In genomic region chr7:876077-876971, GRCh38 we compare ENCODE assay signal across 8 cellular contexts. TPM values are rescaled to one million over a fixed set of nuclear protein-coding genes. Genes with fewer than 3 reads are reported as not detected.
DNase-seq lines count a peak whose midpoint lies in the region; ATAC-seq, FAIRE-seq and TF ChIP-seq lines count a peak whose summit lies in the region.

TSS of gene GET4 (plus strand) at chr7:876554. CDS start at chr7:876646, 92 bp downstream.

- no peaks in the 10 kb centered on the region for H3K27me3 ChIP-seq in BE2C
- H3K27me3 ChIP-seq in HepG2 (ENCODE audit: control insufficient read depth in 1 of 2, insufficient read depth in 2 of 2, low read length in 2 of 2): no peaks in the 10 kb centered on the region

- no peaks in the 10 kb centered on the region for H3K27me3 Mint-ChIP-seq in dendritic cell treated with granulocyte-macrophage colony-stimulating factor and Interleukin-4, amounts not matched to agents 40 ng/mL and 50 ng/mL, for 4 days

- no peak for FAIRE-seq in HepG2 (lab: Jason Lieb, UNC)

- CTCF ChIA-PET in HepG2 (lab: Yijun Ruan, JAX; ENCODE audit: low intra/inter-chr PET ratio, low total read pairs): no interaction called here

- no peak; the same call in 1 of the 2 replicates for TF ChIP-seq CTCF in BE2C (IDR thresholded peaks at IDR 0.05; ENCODE audit: low read depth, low read length)
- TF ChIP-seq CTCF in HepG2 (CRISPR knock-in tag; IDR thresholded peaks at IDR 0.05): no peak; the same call in 1 of the 2 replicates

- no peak within 1 kb of the TSS for H2AFZ ChIP-seq in HepG2 (ENCODE audit: low read length)

- POLR2A ChIA-PET in HepG2 (lab: Yijun Ruan, JAX): interaction anchor here (0.6 to 1.3 kb wide), 4 partner anchors 25 to 116 kb away, joined by 3 to 6 read pairs (median 3); no protein-coding TSS in a partner anchor

- H3K4me1 Mint-ChIP-seq in dendritic cell treated with granulocyte-macrophage colony-stimulating factor and Interleukin-4, amounts not matched to agents 40 ng/mL and 50 ng/mL, for 4 days (ENCODE audit: low read depth): peaks cover 36% of the 10 kb centered on the region

- peak within 1 kb of the TSS; percentile 83 for H3K27ac ChIP-seq in HepG2 (ENCODE audit: extremely low read length, insufficient read depth, low read length)

- H3K36me3 Mint-ChIP-seq in dendritic cell treated with granulocyte-macrophage colony-stimulating factor and Interleukin-4, amounts not matched to agents 40 ng/mL and 50 ng/mL, for 4 days (ENCODE audit: low read depth): peaks cover 50% of the 10 kb centered on the region

- H3K9ac ChIP-seq in HepG2 (ENCODE audit: insufficient read depth, low read depth, low read length): peak within 1 kb of the TSS; percentile 92

- 90% methylated on average over 25 of the region's 129 CpGs for WGBS in HepG2 (ENCODE audit: low lambda C conversion rate)

- peak within 1 kb of the TSS; percentile 68 for H3K4me2 ChIP-seq in HepG2 (ENCODE audit: low read depth, low read length)

- H3K4me3 ChIP-seq in BE2C (ENCODE audit: low read depth, low read length) (peak within 1 kb of the TSS; percentile 84), HepG2 (replicated peaks in 1 of 3; ENCODE audit: insufficient read depth in 1 of 3, low read depth in 2 of 3, low read length in 3 of 3) (peak within 1 kb of the TSS; percentile 73 to 98 (median 86))

- peak within 1 kb of the TSS; percentile 100 for H3K4me3 Mint-ChIP-seq in dendritic cell treated with granulocyte-macrophage colony-stimulating factor and Interleukin-4, amounts not matched to agents 40 ng/mL and 50 ng/mL, for 4 days

- TF ChIP-seq EP300 in HepG2 (IDR thresholded peaks at IDR 0.05; ENCODE audit: low read depth in 2 of 2, low read length in 2 of 2) (0 out of 4 replicates have a peak, but pooled peaks of 1 of the 2 experiments have one; percentile 16), HepG2 (CRISPR knock-in tag; IDR thresholded peaks at IDR 0.05; ENCODE audit: borderline replicate concordance) (peak; percentile 49; the same call in 1 of the 2 replicates)

- in situ Hi-C loops in HepG2 (cut with HindIII; ENCODE audit: extremely low pct_ligation_motif_present, low pct_unique_long_range_greater_than_20kb): no loop called here

- no TSS peak for BruUV-seq in HepG2 (replicated peaks; lab: Mats Ljungman, UMichigan)

- H3K36me3 ChIP-seq in BE2C (peaks cover 47% of the 10 kb centered on the region), HepG2 (replicated peaks in 1 of 2; ENCODE audit: control insufficient read depth in 1 of 2, insufficient read depth in 2 of 2, low read length in 2 of 2) (peaks cover 6 to 23% of the 10 kb centered on the region in 2 experiments)

- H3K27ac Mint-ChIP-seq in dendritic cell treated with granulocyte-macrophage colony-stimulating factor and Interleukin-4, amounts not matched to agents 40 ng/mL and 50 ng/mL, for 4 days: peak within 1 kb of the TSS; percentile 99

- H3K9me3 ChIP-seq in BE2C (no peaks in the 10 kb centered on the region), HepG2 (ENCODE audit: low read length) (no peaks in the 10 kb centered on the region)

- H3K4me1 ChIP-seq in BE2C (peaks cover 5% of the 10 kb centered on the region), HepG2 (ENCODE audit: insufficient read depth, low read length) (peaks cover 41% of the 10 kb centered on the region)

- intact Hi-C loops in dendritic cell treated with granulocyte-macrophage colony-stimulating factor and Interleukin-4, amounts not matched to agents 40 ng/mL and 50 ng/mL, for 4 days (cut with micrococcal nuclease): loop anchor here (2.0 to 10.0 kb wide), 2 partner anchors 24 to 62 kb away; no protein-coding TSS in a partner anchor
- intact Hi-C loops in HepG2 (cut with micrococcal nuclease; ENCODE audit: unreplicated experiment): loop anchor here (5.0 to 10.0 kb wide), 2 partner anchors 62 to 76 kb away; partner anchors contain the start of gene ADAP1

- peaks cover 35% of the 10 kb centered on the region for H3K79me2 ChIP-seq in HepG2 (ENCODE audit: insufficient read depth, low read length)

- TF ChIP-seq RAD21 in HepG2 (CRISPR knock-in tag; IDR thresholded peaks at IDR 0.05): peak; percentile 53

- H4K20me1 ChIP-seq in HepG2 (ENCODE audit: insufficient read depth, low read length): peaks cover 25% of the 10 kb centered on the region; the same call in 1 of the 2 replicates

- no peaks in the 10 kb centered on the region for H3K9me3 Mint-ChIP-seq in dendritic cell treated with granulocyte-macrophage colony-stimulating factor and Interleukin-4, amounts not matched to agents 40 ng/mL and 50 ng/mL, for 4 days

- ATAC-seq in HG03439 (IDR thresholded peaks at IDR 0.05; ENCODE audit: unreplicated experiment): peak; percentile 72
- ATAC-seq in HepG2: peak; percentile 88

- TF ChIP-seq POLR2A in GM19193 (IDR thresholded peaks at IDR 0.05; ENCODE audit: extremely low read depth, insufficient read depth, insufficient read length) (peak; percentile 82), HepG2 (IDR thresholded peaks at IDR 0.05; ENCODE audit: insufficient read depth in 1 of 2, low read depth in 2 of 2, low read length in 2 of 2) (peak; percentile 58 to 67)

- DNase-seq in BE2C (peak; percentile 98), NCI-H69 (lab: John Stamatoyannopoulos, UW) (peak; percentile 99), HepG2 (ENCODE audit: low spot score) (peak; percentile 65)
- peak; percentile 96 for DNase-seq in activated CD4-positive, alpha-beta T cell treated with anti-CD3 and anti-CD28 coated beads, Interleukin-2, amount 50 U/mL, for 1 hour
- DNase-seq in stimulated activated CD4-positive, alpha-beta T cell treated with anti-CD3 and anti-CD28 coated beads, Interleukin-4, amount 100 ng/mL, for 1 hour: peak; percentile 93

TF ChIP-seq in HepG2, 621 proteins besides CTCF, POLR2A, EP300 and RAD21 (continues in another document):
- TF ChIP-seq MIER3 (CRISPR knock-in tag; IDR thresholded peaks at IDR 0.05; ENCODE audit: borderline replicate concordance): no peak
- no peak for TF ChIP-seq HNF1B (CRISPR knock-in tag; IDR thresholded peaks at IDR 0.05)
- TF ChIP-seq ZNF234 (CRISPR knock-in tag; conservative IDR thresholded peaks at IDR 0.05): 0 out of 2 replicates have a peak, but pooled peaks have one; percentile 46
- TF ChIP-seq ARHGAP35 (CRISPR knock-in tag; IDR thresholded peaks at IDR 0.05; ENCODE audit: borderline replicate concordance): 0 out of 2 replicates have a peak, but pooled peaks have one; percentile 79
- no peak for TF ChIP-seq ZFP62 (CRISPR knock-in tag; IDR thresholded peaks at IDR 0.05)
- TF ChIP-seq UBTF (CRISPR knock-in tag; IDR thresholded peaks at IDR 0.05): no peak; the same call in 1 of the 2 replicates

RNA-seq across cellular contexts. Expression of gene GET4, which starts in this region (rescaled TPM):
- polyA plus RNA-seq in BE2C (2012; ENCODE audit: insufficient read depth, insufficient read length, low read depth): 190 TPM
- total RNA-seq in HepG2 (2016; rRNA removed; fragmentation: Illumina TruSeq; extraction: Trizol): 28.2 and 31.6 TPM in 2 replicates
- total RNA-seq in HepG2 (2016; cell fraction: cytosol; rRNA removed; fragmentation: Illumina TruSeq; extraction: Trizol; ENCODE audit: low read depth): 7.8 and 8.0 TPM in 2 replicates
- total RNA-seq in HepG2 (2016; cell fraction: insoluble cytoplasmic fraction; rRNA removed; fragmentation: Illumina TruSeq; extraction: Trizol): 27.8 and 31.5 TPM in 2 replicates
- total RNA-seq in HepG2 (2016; cell fraction: membrane; rRNA removed; fragmentation: Illumina TruSeq; extraction: Trizol): 18.9 and 22.1 TPM in 2 replicates
- 26.6 and 28.2 TPM in 2 replicates for total RNA-seq in HepG2 (2016; cell fraction: nucleus; rRNA removed; fragmentation: Illumina TruSeq; extraction: Trizol)
- 35.2 and 44.4 TPM in 2 replicates for polyA plus RNA-seq in HepG2 (2011; rRNA removed)
- 32.6 and 49.3 TPM in 2 replicates for polyA plus RNA-seq in HepG2 (2011; cell fraction: cytosol; rRNA removed)
- polyA plus RNA-seq in HepG2 (2011; cell fraction: nucleus; rRNA removed): 186 and 201 TPM in 2 replicates
- polyA plus RNA-seq in HepG2 (2012): 33.0 and 39.4 TPM in 2 replicates
- 13.8 and 16.4 TPM in 2 replicates for polyA plus RNA-seq in HepG2 (2016; cell fraction: cytosol; fragmentation: Illumina TruSeq; extraction: Trizol; ENCODE audit: low read depth)
- polyA plus RNA-seq in HepG2 (2016; cell fraction: insoluble cytoplasmic fraction; fragmentation: Illumina TruSeq; extraction: Trizol; ENCODE audit: low read depth): 49.1 and 51.2 TPM in 2 replicates
- 21.9 and 26.3 TPM in 2 replicates for polyA plus RNA-seq in HepG2 (2016; cell fraction: membrane; fragmentation: Illumina TruSeq; extraction: Trizol; ENCODE audit: low read depth)
- 111 and 112 TPM in 2 replicates for polyA plus RNA-seq in HepG2 (2016; cell fraction: nucleus; fragmentation: Illumina TruSeq; extraction: Trizol; ENCODE audit: insufficient read depth, low read depth)
- polyA minus RNA-seq in HepG2 (2011; rRNA and poly(A)+ RNA removed; ENCODE audit: low replicate concordance): 16.3 and 17.4 TPM in 2 replicates
- 9.7 and 12.6 TPM in 2 replicates for polyA minus RNA-seq in HepG2 (2011; cell fraction: cytosol; rRNA and poly(A)+ RNA removed)
- polyA minus RNA-seq in HepG2 (2011; cell fraction: nucleus; rRNA and poly(A)+ RNA removed): 19.2 and 26.4 TPM in 2 replicates

Comparison
In these comparisons a context has a peak if more than half of its experiments do, and no peak if none do; other contexts are left out.
1. Peak in every context shown above with its lines: DNase-seq, ATAC-seq, H3K4me3 ChIP-seq and H3K27ac ChIP-seq.